8 cellular contexts compared by ENCODE assay signal in the genomic region with DNA sequence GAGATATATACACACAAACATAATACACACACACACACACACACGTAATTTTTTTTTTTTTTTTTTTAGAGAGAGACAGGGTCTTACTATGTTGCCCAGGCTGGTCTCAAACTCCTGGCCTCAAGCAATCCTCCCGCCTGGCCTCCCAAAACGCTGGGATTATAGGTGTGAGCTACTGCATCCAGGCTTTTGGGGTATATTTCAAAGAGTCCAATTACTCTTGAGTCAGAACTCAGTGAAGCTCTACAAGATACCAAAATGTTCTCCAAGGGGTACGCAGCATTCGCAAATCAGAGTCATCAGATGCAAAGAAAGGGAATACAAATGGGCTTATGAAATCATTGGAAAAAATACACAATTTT. TPM values are rescaled to one million over a fixed set of nuclear protein-coding genes. Genes with fewer than 3 reads are reported as not detected.
DNase-seq lines count a peak whose midpoint lies in the region; ATAC-seq and TF ChIP-seq lines count a peak whose summit lies in the region.

No MANE protein-coding gene starts in this region.

- H3K36me3 ChIP-seq in mesodermal cell (ENCODE audit: control insufficient read depth, insufficient read depth, low read length) = no peaks in the 10 kb centered on the region

- H3K27me3 ChIP-seq in H9 (ENCODE audit: insufficient read depth, low read length) = no peaks in the 10 kb centered on the region

- no peak overlapping the region for H2BK120ac ChIP-seq in H9 (ENCODE audit: low read depth, low read length, poor library complexity, severe bottlenecking)

- no peaks in the 10 kb centered on the region for H3K79me1 ChIP-seq in H9 (ENCODE audit: insufficient read depth, low read depth, low read length, poor library complexity, severe bottlenecking)

- no peak overlapping the region for H3K14ac ChIP-seq in H9 (ENCODE audit: insufficient read depth, low read length)

- H2BK20ac ChIP-seq in H9 (ENCODE audit: low read depth, low read length, poor library complexity, severe bottlenecking) = no peak overlapping the region

- H2BK5ac ChIP-seq in H9 (ENCODE audit: insufficient read length, low read length) = no peak overlapping the region

- peak; percentile 10 for ATAC-seq in activated T-cell treated with anti-CD3 and anti-CD28 coated beads, Interleukin-2, amount 50 U/mL, for 4 hours

- no peak overlapping the region for H3K4me3 ChIP-seq in mesodermal cell (ENCODE audit: extremely low read depth, insufficient read depth, low read length, poor library complexity, severe bottlenecking)

- H4K91ac ChIP-seq in H9 (ENCODE audit: insufficient read length, low read depth, low read length) = no peak overlapping the region

- no peak overlapping the region for H3K9ac ChIP-seq in H9 (ENCODE audit: extremely low read depth, insufficient read length, low read length)

- H2BK15ac ChIP-seq in H9 (ENCODE audit: low read depth, low read length) = no peak overlapping the region

- H3K27me3 Mint-ChIP-seq in CD14-positive monocyte (ENCODE audit: low read depth in 3 of 3) (peaks cover 0 to 5% (median 0%) of the 10 kb centered on the region in 3 donors), H9 (ENCODE audit: low read depth) (no peaks in the 10 kb centered on the region)
- no peaks in the 10 kb centered on the region for H3K27me3 Mint-ChIP-seq in activated T-cell treated with anti-CD3 and anti-CD28 coated beads, Interleukin-2, amount 50 U/mL, for 4 hours (ENCODE audit: low read depth)

- H3K4me1 Mint-ChIP-seq in CD14-positive monocyte (peaks cover 70% of the 10 kb centered on the region), H9 (peaks cover 44 to 45% of the 10 kb centered on the region in 2 experiments)
- peaks cover 57% of the 10 kb centered on the region for H3K4me1 Mint-ChIP-seq in activated T-cell treated with anti-CD3 and anti-CD28 coated beads, Interleukin-2, amount 50 U/mL, for 4 hours (ENCODE audit: low read depth)

- no peak overlapping the region for H3K4ac ChIP-seq in H9 (ENCODE audit: low read depth, low read length)

- no peak overlapping the region for H3K56ac ChIP-seq in H9 (ENCODE audit: insufficient read length, low read depth, low read length)

- H4K8ac ChIP-seq in H9 (replicated peaks; ENCODE audit: insufficient read length, low read depth, low read length) = no peak overlapping the region

- H4K20me1 ChIP-seq in H9 (ENCODE audit: control insufficient read depth, insufficient read depth, insufficient read length) = no peaks in the 10 kb centered on the region

- no peak overlapping the region for H3K27ac ChIP-seq in H9 (ENCODE audit: insufficient read length, low read depth, low read length)
- H3K27ac ChIP-seq in mesodermal cell (ENCODE audit: low read depth, low read length, severe bottlenecking) = peak overlapping the region; percentile 99

- H3K79me2 ChIP-seq in H9 (ENCODE audit: insufficient read depth, low read length) = no peaks in the 10 kb centered on the region

- H3K4me2 ChIP-seq in H9 (ENCODE audit: insufficient read depth, insufficient read length, low read length) = no peak overlapping the region

- no peak overlapping the region for H2BK12ac ChIP-seq in H9 (ENCODE audit: insufficient read length, low read depth, low read length)

- no peaks in the 10 kb centered on the region for H3K9me3 ChIP-seq in H9 (ENCODE audit: control insufficient read depth, low read depth, low read length)
- H3K9me3 ChIP-seq in mesodermal cell (ENCODE audit: control insufficient read depth, low read length) = no peaks in the 10 kb centered on the region

- H2AK5ac ChIP-seq in H9 (ENCODE audit: insufficient read length, low read length) = no peak overlapping the region

- H3K23ac ChIP-seq in H9 (ENCODE audit: insufficient read length, low read depth, low read length) = no peak overlapping the region

- no CpG with 5 or more reads among the region's 5 CpGs for WGBS in H9 (ENCODE audit: extremely low coverage, insufficient read length, low lambda C conversion rate)
- WGBS in mesodermal cell (ENCODE audit: insufficient coverage in 2 of 2), 2 experiments = 58% methylated on average over 4 of the region's 5 CpGs; no CpG with 5 or more reads in 1 of the 2 experiments

- no peaks in the 10 kb centered on the region for H3K23me2 ChIP-seq in H9 (ENCODE audit: insufficient read length, low read depth, low read length, poor library complexity, severe bottlenecking)

- H3T11ph ChIP-seq in H9 (ENCODE audit: low read length) = no peak overlapping the region

- no peak overlapping the region for H2AFZ ChIP-seq in H9 (ENCODE audit: low read length)

- DNase-seq in CD14-positive monocyte (ENCODE audit: low spot score) (no peak), H9 (no peak), NCI-H2171 treated with DMSO at 0.1 percent for 48 hours (lab: John Stamatoyannopoulos, UW) (no peak), SIG-M5 (lab: John Stamatoyannopoulos, UW) (no peak), NCI-H446 (lab: John Stamatoyannopoulos, UW) (no peak), NOMO-1 treated with dmso at 0.1 percent for 144 hours (lab: John Stamatoyannopoulos, UW; ENCODE audit: unreplicated experiment) (no peak)
- DNase-seq in activated T-cell treated with anti-CD3 and anti-CD28 coated beads, Interleukin-2, amount 50 U/mL, for 4 hours = no peak

- H3K27ac Mint-ChIP-seq in CD14-positive monocyte (peak overlapping the region; percentile 98 to 100 (median 99)), H9 (peak overlapping the region; percentile 1 to 89 (median 2); a peak in 5 of 7 replicates)

- TF ChIP-seq CTCF in CD14-positive monocyte (IDR thresholded peaks at IDR 0.05) = no peak
- no peak for TF ChIP-seq CTCF in H9 (conservative IDR thresholded peaks at IDR 0.05)

- no peak overlapping the region for H4K5ac ChIP-seq in H9 (ENCODE audit: insufficient read length, low read depth, low read length)

- H3K18ac ChIP-seq in H9 (ENCODE audit: insufficient read length, low read depth, low read length) = no peak overlapping the region

- H3K4me3 Mint-ChIP-seq in CD14-positive monocyte = peak overlapping the region; percentile 16 to 26
- H3K4me3 Mint-ChIP-seq in H9 = no peak overlapping the region
- H3K4me3 Mint-ChIP-seq in activated T-cell treated with anti-CD3 and anti-CD28 coated beads, Interleukin-2, amount 50 U/mL, for 4 hours = peak overlapping the region; percentile 72

- peaks cover 0 to 12% of the 10 kb centered on the region in 2 donors for H3K36me3 Mint-ChIP-seq in CD14-positive monocyte
- H3K36me3 Mint-ChIP-seq in H9 (ENCODE audit: insufficient read depth in 1 of 3, low read depth in 3 of 3) = no peaks in the 10 kb centered on the region; a peak in 1 of 7 replicates
- no peaks in the 10 kb centered on the region for H3K36me3 Mint-ChIP-seq in activated T-cell treated with anti-CD3 and anti-CD28 coated beads, Interleukin-2, amount 50 U/mL, for 4 hours (ENCODE audit: insufficient read depth)

- intact Hi-C loops in CD14-positive monocyte (cut with micrococcal nuclease) = loop anchor here (5.0 to 10.0 kb wide), 3 partner anchors 35 to 47 kb away; no protein-coding TSS in a partner anchor

- H3K4me1 ChIP-seq in H9 (ENCODE audit: insufficient read depth, low read length) = peaks cover 12% of the 10 kb centered on the region
- peaks cover 46% of the 10 kb centered on the region for H3K4me1 ChIP-seq in mesodermal cell (ENCODE audit: control insufficient read depth, insufficient read depth, low read length, poor library complexity, severe bottlenecking)

- peaks cover 0 to 3% (median 0%) of the 10 kb centered on the region in 7 donors for H3K9me3 Mint-ChIP-seq in CD14-positive monocyte
- no peaks in the 10 kb centered on the region for H3K9me3 Mint-ChIP-seq in H9
- no peaks in the 10 kb centered on the region for H3K9me3 Mint-ChIP-seq in activated T-cell treated with anti-CD3 and anti-CD28 coated beads, Interleukin-2, amount 50 U/mL, for 4 hours

RNA-seq across cellular contexts. Expression of gene PHLDA1, which starts 54.0 kb away (rescaled TPM):
- polyA plus RNA-seq in CD14-positive monocyte = 1 to 10 TPM; 1.1 to 1.6 TPM
- 106 TPM in 2 replicates for total RNA-seq in H9 (2021)
- 10 to 100 TPM; 36.8 to 52.2 (median 37.2) TPM for total RNA-seq in activated T-cell treated with anti-CD3 and anti-CD28 coated beads, Interleukin-2, amount 50 U/mL, for 4 hours
- polyA plus RNA-seq in mesodermal cell (2013, experiment 1 of 2) = 63.2 TPM
- polyA plus RNA-seq in mesodermal cell (2013, experiment 2 of 2) = 59.5 TPM

Comparison
In these comparisons a context has a peak if more than half of its experiments do, and no peak if none do; other contexts are left out.
1. H3K4me3 Mint-ChIP-seq: peak in CD14-positive monocyte (2 of 2) and activated T-cell treated with anti-CD3 and anti-CD28 coated beads, Interleukin-2, amount 50 U/mL, for 4 hours (single experiment); none in H9 (0 of 2).